Comparison of ENCODE assay signal across 1 cellular context in genomic region chr5:54458221-54458620, GRCh38.
TF ChIP-seq lines count a peak whose summit lies in the region.

No MANE protein-coding gene starts in this region.

TF ChIP-seq in GM23338, 12 proteins besides CTCF, POLR2A, EP300 and RAD21 (continued from another document):
- TF ChIP-seq REST (IDR thresholded peaks at IDR 0.05; ENCODE audit: unreplicated experiment), result no peak
- no peak for TF ChIP-seq ZNF462 (CRISPR knock-in tag; IDR thresholded peaks at IDR 0.05)
- no peak for TF ChIP-seq JUNB (IDR thresholded peaks at IDR 0.05; ENCODE audit: unreplicated experiment)
- no peak for TF ChIP-seq STAT1 (IDR thresholded peaks at IDR 0.05; ENCODE audit: unreplicated experiment)
- no peak for TF ChIP-seq CREB1 (CRISPR knock-in tag; IDR thresholded peaks at IDR 0.05; ENCODE audit: low read depth)
- TF ChIP-seq POLR2AphosphoS5 (IDR thresholded peaks at IDR 0.05; ENCODE audit: low read depth), result no peak
- TF ChIP-seq EZH2phosphoT487 (IDR thresholded peaks at IDR 0.05; ENCODE audit: unreplicated experiment), result no peak
- TF ChIP-seq EZH2 (IDR thresholded peaks at IDR 0.05; ENCODE audit: low read depth, unreplicated experiment), result no peak
- no peak for TF ChIP-seq ZNF331 (CRISPR knock-in tag; IDR thresholded peaks at IDR 0.05; ENCODE audit: low read depth)
- no peak for TF ChIP-seq ZNF114 (CRISPR knock-in tag; IDR thresholded peaks at IDR 0.05)
